ENCODE assay signal across 8 cellular contexts in the genomic region with DNA sequence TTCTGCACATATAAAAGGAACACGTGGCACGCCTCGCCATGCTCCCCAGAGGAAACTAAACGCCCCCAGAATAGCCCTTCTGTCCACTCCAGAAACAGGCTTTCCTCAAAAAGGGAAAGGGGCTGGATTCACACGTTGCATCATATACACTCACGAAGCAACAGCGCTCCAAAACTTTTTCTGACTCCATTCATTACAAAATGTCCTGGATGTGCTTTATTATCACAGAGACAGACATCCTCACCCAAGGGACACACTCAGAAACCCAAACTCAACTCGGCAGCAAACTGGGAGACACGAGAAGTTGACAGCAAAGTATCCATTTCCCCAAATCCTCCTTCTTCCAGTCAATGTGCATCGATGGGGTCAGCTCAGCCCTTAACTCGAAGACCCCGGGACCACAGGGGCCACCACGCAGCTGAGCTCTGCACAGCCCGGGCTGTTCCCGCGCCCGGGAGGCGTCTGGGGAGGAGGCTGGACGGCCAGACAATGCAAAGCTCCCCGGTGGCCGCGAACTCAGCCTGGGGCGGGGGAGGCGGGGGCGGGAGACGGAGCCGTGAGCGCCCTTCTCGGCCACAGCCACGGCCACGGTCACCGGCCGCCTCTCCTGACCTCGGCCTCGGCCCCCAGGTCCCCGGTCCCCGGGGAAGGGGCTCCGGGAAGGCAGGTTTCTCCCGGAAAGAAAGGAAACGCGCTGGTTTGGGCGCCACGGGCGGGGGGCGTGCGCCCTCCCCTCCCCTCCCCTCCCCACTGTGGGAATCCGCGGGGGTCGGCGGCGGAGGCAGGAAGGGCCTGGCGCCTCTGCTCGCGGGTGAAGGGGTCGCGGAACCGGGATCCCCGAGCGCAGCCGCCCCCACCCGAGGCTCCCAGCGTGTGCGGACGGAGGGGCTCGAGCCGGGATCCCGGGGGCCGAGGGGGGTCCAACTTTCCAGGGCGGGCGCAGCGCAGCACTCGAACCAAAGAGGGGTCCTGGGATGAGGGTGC. TPM values are rescaled to one million over a fixed set of nuclear protein-coding genes. Genes with fewer than 3 reads are reported as not detected.
DNase-seq lines count a peak whose midpoint lies in the region; ATAC-seq and TF ChIP-seq lines count a peak whose summit lies in the region.

No MANE protein-coding gene starts in this region.

- peak overlapping the region; percentile 3; the same call in 1 of the 2 replicates for H2BK20ac ChIP-seq in IMR-90 (ENCODE audit: low read depth, low read length)

- peak overlapping the region; percentile 97 for H3K14ac ChIP-seq in IMR-90 (replicated peaks; ENCODE audit: low read depth, low read length)
- H3K14ac ChIP-seq in mesenchymal stem cell (ENCODE audit: low read length in 2 of 2) = peak overlapping the region; percentile 36 to 92

- H3K4me1 Mint-ChIP-seq in chondrocyte (ENCODE audit: low read depth) = peaks cover 53% of the 10 kb centered on the region

- 0% methylated on average over 29 of the region's 72 CpGs; no CpG with 5 or more reads in 1 of the 2 experiments for WGBS in IMR-90 (ENCODE audit: extremely low coverage in 2 of 2, insufficient read length in 1 of 2), 2 experiments
- WGBS in mesenchymal stem cell = 1% methylated on average over 25 of the region's 72 CpGs

- H3K4me3 ChIP-seq in IMR-90 (ENCODE audit: insufficient read depth, low read depth, low read length) = peak overlapping the region; percentile 86
- H3K4me3 ChIP-seq in mesenchymal stem cell (ENCODE audit: insufficient read depth in 1 of 2, low read depth in 1 of 2, low read length in 2 of 2) = peak overlapping the region; percentile 76 to 93

- H3K4me1 ChIP-seq in IMR-90 (ENCODE audit: control insufficient read depth, insufficient read depth, low read length) = peaks cover 12% of the 10 kb centered on the region
- H3K4me1 ChIP-seq in mesenchymal stem cell (ENCODE audit: control insufficient read depth, insufficient read depth, low read depth, low read length) = peaks cover 11% of the 10 kb centered on the region

- H4K8ac ChIP-seq in IMR-90 (ENCODE audit: low read depth in 2 of 2, low read length in 2 of 2) (peak overlapping the region in 1 of 2 experiments; percentile 72; a peak in 3 of 4 replicates), mesenchymal stem cell (ENCODE audit: low read length) (no peak overlapping the region)

- H4K20me1 ChIP-seq in IMR-90 (ENCODE audit: insufficient read depth, low read length) = peaks cover 44% of the 10 kb centered on the region

- H3K9ac ChIP-seq in IMR-90 (ENCODE audit: low read depth, low read length) (peak overlapping the region; percentile 96), mesenchymal stem cell (ENCODE audit: low read length) (peak overlapping the region; percentile 81)

- H3K27ac ChIP-seq in IMR-90 (ENCODE audit: insufficient read depth, low read length) (peak overlapping the region; percentile 74), mesenchymal stem cell (ENCODE audit: low read length, poor library complexity, severe bottlenecking) (peak overlapping the region; percentile 24)

- H3K27me3 ChIP-seq in IMR-90 (ENCODE audit: control insufficient read depth, insufficient read depth, low read length) = no peaks in the 10 kb centered on the region
- peaks cover 0 to 18% of the 10 kb centered on the region in 2 experiments for H3K27me3 ChIP-seq in mesenchymal stem cell (ENCODE audit: control insufficient read depth in 1 of 2, insufficient read depth in 1 of 2, low read length in 2 of 2)

- peak overlapping the region in 1 of 2 experiments; percentile 84 for H2BK12ac ChIP-seq in mesenchymal stem cell (ENCODE audit: low read length in 2 of 2)

- H2BK5ac ChIP-seq in IMR-90 (ENCODE audit: low read depth, low read length, poor library complexity, severe bottlenecking) (peak overlapping the region; percentile 63), mesenchymal stem cell (ENCODE audit: low read depth, low read length, poor library complexity, severe bottlenecking) (peak overlapping the region; percentile 86)

- H2AK5ac ChIP-seq in IMR-90 (ENCODE audit: low read depth, low read length) (peak overlapping the region; percentile 77), mesenchymal stem cell (ENCODE audit: low read length, severe bottlenecking) (peak overlapping the region; percentile 26)

- no peaks in the 10 kb centered on the region for H3K36me3 Mint-ChIP-seq in chondrocyte (ENCODE audit: low read depth)

- peak overlapping the region; percentile 16; the same call in 1 of the 2 replicates for H4K5ac ChIP-seq in IMR-90 (ENCODE audit: low read depth, low read length)

- H2AK9ac ChIP-seq in IMR-90 (replicated peaks; ENCODE audit: low read depth, low read length, poor library complexity) = peak overlapping the region; percentile 98

- POLR2A ChIA-PET in IMR-90 (lab: Charles Lee; ENCODE audit: unreplicated experiment) = interaction anchor here (0.6 to 0.7 kb wide), 3 partner anchors 169 to 1245 kb away, joined by 3 read pairs; no protein-coding TSS in a partner anchor

- H2AFZ ChIP-seq in IMR-90 (replicated peaks; ENCODE audit: low read length, poor library complexity) = peak overlapping the region; percentile 73
- H2AFZ ChIP-seq in mesenchymal stem cell (ENCODE audit: low read depth, low read length) = no peak overlapping the region

- peak; percentile 1; the same call in 1 of the 2 replicates for ATAC-seq in IMR-90 (ENCODE audit: low read depth)
- ATAC-seq in HG03175 (IDR thresholded peaks at IDR 0.05; ENCODE audit: unreplicated experiment) = no peak
- ATAC-seq in GM19324 (IDR thresholded peaks at IDR 0.05; ENCODE audit: low FRiP score, unreplicated experiment) = no peak

- peak overlapping the region; percentile 93 for H3K4ac ChIP-seq in IMR-90 (ENCODE audit: low read depth, low read length)
- H3K4ac ChIP-seq in mesenchymal stem cell (ENCODE audit: low read depth in 1 of 2, low read length in 2 of 2) = peak overlapping the region; percentile 75 to 93

- peak overlapping the region; percentile 84 for H3K27ac Mint-ChIP-seq in chondrocyte (ENCODE audit: unreplicated experiment)

- peaks cover 4% of the 10 kb centered on the region; the same call in 1 of the 2 replicates for H3K36me3 ChIP-seq in IMR-90 (ENCODE audit: control insufficient read depth, insufficient read depth, low read length)
- no peaks in the 10 kb centered on the region for H3K36me3 ChIP-seq in mesenchymal stem cell (ENCODE audit: control insufficient read depth in 1 of 2, insufficient read depth in 2 of 2, low read depth in 1 of 2, low read length in 2 of 2)

- no peak; the same call in 1 of the 2 replicates for TF ChIP-seq RAD21 in IMR-90 (IDR thresholded peaks at IDR 0.05; ENCODE audit: low read length)

- H2BK15ac ChIP-seq in IMR-90 (ENCODE audit: low read depth, low read length) (0 out of 3 replicates have a peak overlapping the region, but pooled peaks have one; percentile 12), mesenchymal stem cell (ENCODE audit: low read depth, poor library complexity, severe bottlenecking) (peak overlapping the region; percentile 23)

- peak overlapping the region; percentile 94 for H3K56ac ChIP-seq in IMR-90 (ENCODE audit: extremely low read depth, insufficient read depth, low read length)

- H3K4me2 ChIP-seq in IMR-90 (ENCODE audit: low read depth, low read length) (peak overlapping the region; percentile 95), mesenchymal stem cell (ENCODE audit: low read length, poor library complexity, severe bottlenecking) (peak overlapping the region; percentile 96)

- H3K18ac ChIP-seq in IMR-90 (ENCODE audit: low read depth, low read length) (peak overlapping the region; percentile 63), mesenchymal stem cell (ENCODE audit: low read depth in 1 of 2, low read length in 2 of 2) (peak overlapping the region; percentile 84 to 98)

- intact Hi-C loops in IMR-90 (cut with micrococcal nuclease) = loop anchor here (2.0 kb wide), 1 partner anchor 46 kb away; no protein-coding TSS in a partner anchor

- H4K91ac ChIP-seq in IMR-90 (ENCODE audit: insufficient read depth, low read depth, low read length) (peak overlapping the region; percentile 62), mesenchymal stem cell (ENCODE audit: low read length) (peak overlapping the region; percentile 61)

- no peaks in the 10 kb centered on the region for H3K9me3 Mint-ChIP-seq in chondrocyte (ENCODE audit: low read depth)

- no TSS peak for BruUV-seq in IMR-90 (replicated peaks; lab: Mats Ljungman, UMichigan)

- peak overlapping the region; percentile 99 for H3K23ac ChIP-seq in IMR-90 (ENCODE audit: low read depth, low read length)
- H3K23ac ChIP-seq in mesenchymal stem cell (ENCODE audit: low read length in 2 of 2) = peak overlapping the region in 1 of 2 experiments; percentile 94

- no peak; the same call in 1 of the 2 replicates for TF ChIP-seq POLR2A in IMR-90 (IDR thresholded peaks at IDR 0.05; ENCODE audit: low read depth, low read length)

- dilution Hi-C loops in IMR-90 (cut with HindIII; ENCODE audit: low sequenced_read_pairs, unreplicated experiment) = loop anchor here (25.0 kb wide), 1 partner anchor 191 kb away; the partner anchor contains the start of genes GLOD4 and MRM3

- H3K79me1 ChIP-seq in IMR-90 (ENCODE audit: low read depth in 1 of 2, low read length in 2 of 2) (peaks cover 7 to 32% of the 10 kb centered on the region in 2 experiments; a peak in 3 of 4 replicates), mesenchymal stem cell (replicated peaks; ENCODE audit: low read length, poor library complexity, severe bottlenecking) (peaks cover under 1% of the 10 kb centered on the region)

- H3K9me3 ChIP-seq in IMR-90 (ENCODE audit: control insufficient read depth, insufficient read depth, low read length) (no peaks in the 10 kb centered on the region), mesenchymal stem cell (ENCODE audit: control insufficient read depth, low read length) (no peaks in the 10 kb centered on the region)

- DNase-seq in AG20443 (ENCODE audit: low spot score) = peak; percentile 56
- DNase-seq in IMR-90 = peak; percentile 61
- DNase-seq in chondrocyte (ENCODE audit: low spot score) = no peak
- peak; percentile 68 for DNase-seq in mesenchymal stem cell
- no peak for DNase-seq in NOMO-1 treated with dmso at 0.1 percent for 144 hours (lab: John Stamatoyannopoulos, UW; ENCODE audit: unreplicated experiment)
- DNase-seq in NCI-H187 treated with DMSO at 0.1 percent for 48 hours (lab: John Stamatoyannopoulos, UW) = no peak

- CTCF ChIA-PET in IMR-90 (lab: Yijun Ruan, JAX) = no interaction called here

- peak overlapping the region; percentile 81 for H3K4me3 Mint-ChIP-seq in chondrocyte (ENCODE audit: unreplicated experiment)

- H3K9me1 ChIP-seq in IMR-90 (ENCODE audit: insufficient read depth, low read length) = peaks cover 9% of the 10 kb centered on the region

- in situ Hi-C loops in IMR-90 (cut with MboI; ENCODE audit: low sequenced_read_pairs) = no loop called here

- no peaks in the 10 kb centered on the region for H3K27me3 Mint-ChIP-seq in chondrocyte (ENCODE audit: low read depth)

- no peak for TF ChIP-seq CTCF in IMR-90 (conservative IDR thresholded peaks at IDR 0.05; ENCODE audit: low read depth, low read length)
- no peak for TF ChIP-seq CTCF in chondrocyte (IDR thresholded peaks at IDR 0.05)

- peak overlapping the region; percentile 65 for H2BK120ac ChIP-seq in IMR-90 (ENCODE audit: low read depth, low read length)
- H2BK120ac ChIP-seq in mesenchymal stem cell (ENCODE audit: low read depth, low read length) = peak overlapping the region; percentile 79

RNA-seq across cellular contexts. Expression of gene NXN, which starts 1.2 kb away (rescaled TPM):
- total RNA-seq in IMR-90 (2012; rRNA removed) = 52.5 and 52.8 TPM in 2 replicates
- polyA plus RNA-seq in IMR-90 (2012; rRNA removed) = 116 and 120 TPM in 2 replicates
- polyA plus RNA-seq in IMR-90 (2012; cell fraction: cytosol; rRNA removed) = 89.4 and 117 TPM in 2 replicates
- 67.9 and 90.2 TPM in 2 replicates for polyA plus RNA-seq in IMR-90 (2012; cell fraction: nucleus; rRNA removed; ENCODE audit: low replicate concordance)
- total RNA-seq in chondrocyte = 85.2 to 93.6 TPM (median 86.4 TPM) in 3 replicates
- polyA plus RNA-seq in mesenchymal stem cell (2013, experiment 1 of 2) = 83.3 TPM
- 82.4 TPM for polyA plus RNA-seq in mesenchymal stem cell (2013, experiment 2 of 2)

RNA-seq across cellular contexts. Expression of gene TIMM22, which starts 18.5 kb away (rescaled TPM):
- total RNA-seq in IMR-90 (2012; rRNA removed) (12.7 and 14.4 TPM in 2 replicates), chondrocyte (10.0 to 13.1 TPM (median 10.3 TPM) in 3 replicates)
- polyA plus RNA-seq in IMR-90 (2012; rRNA removed) = 12.7 and 12.9 TPM in 2 replicates
- 9.9 and 11.0 TPM in 2 replicates for polyA plus RNA-seq in IMR-90 (2012; cell fraction: cytosol; rRNA removed)
- 4.6 and 5.7 TPM in 2 replicates for polyA plus RNA-seq in IMR-90 (2012; cell fraction: nucleus; rRNA removed; ENCODE audit: low replicate concordance)
- polyA plus RNA-seq in mesenchymal stem cell (2013, experiment 1 of 2) = 14.9 TPM
- 15.8 TPM for polyA plus RNA-seq in mesenchymal stem cell (2013, experiment 2 of 2)

Comparison
In these comparisons a context has a peak if more than half of its experiments do, and no peak if none do; other contexts are left out.
1. DNase-seq: peak in AG20443 (single experiment), IMR-90 (single experiment) and mesenchymal stem cell (single experiment); none in chondrocyte (single experiment), NOMO-1 treated with dmso at 0.1 percent for 144 hours (single experiment) and NCI-H187 treated with DMSO at 0.1 percent for 48 hours (single experiment).